In genomic region chr7:46751927-46752723, GRCh38 we compare ENCODE assay signal across 8 cellular contexts.
DNase-seq lines count a peak whose midpoint lies in the region; ATAC-seq and TF ChIP-seq lines count a peak whose summit lies in the region.
"Not testable (repeated sequence)": the region's sequence is repeated elsewhere in the genome, so short reads cannot be mapped to it uniquely, and the experiment has no call there.

No MANE protein-coding gene starts in this region.

- TF ChIP-seq CTCF in AG04449 (IDR thresholded peaks at IDR 0.05; ENCODE audit: insufficient read depth, low read length, missing control alignments); GM12865 (IDR thresholded peaks at IDR 0.05; ENCODE audit: insufficient read depth, low read depth, low read length, missing control alignments); foreskin keratinocyte (conservative IDR thresholded peaks at IDR 0.05): not testable (repeated sequence)

- H3K4me1 ChIP-seq in foreskin keratinocyte = peaks cover 21% of the 10 kb centered on the region

- not testable (repeated sequence) for H3K27me3 ChIP-seq in foreskin keratinocyte

- peak overlapping the region; percentile 82 for H3K27ac ChIP-seq in foreskin keratinocyte

- not testable (repeated sequence) for H3K4me3 ChIP-seq in AG04449 (ENCODE audit: low read depth, low read length); GM12865 (ENCODE audit: low read depth, low read length); skeletal muscle cell (ENCODE audit: low read depth, low read length)

- ATAC-seq in foreskin keratinocyte = peak; percentile 80

- POLR2A ChIA-PET in AG04449 (lab: Yijun Ruan, JAX) = not testable (repeated sequence)

- DNase-seq in AG04449 (ENCODE audit: low read depth, low spot score) (peak; percentile 52), GM12865 (ENCODE audit: low read depth) (peak; percentile 13), M059J (ENCODE audit: low read depth) (peak; percentile 78), amniotic epithelial cell (ENCODE audit: low read depth) (peak; percentile 84), dermis blood vessel endothelial cell (peak; percentile 55), foreskin keratinocyte (peak; percentile 60 to 83), kidney glomerular epithelial cell (lab: John Stamatoyannopoulos, UW) (peak; percentile 7), skeletal muscle cell (ENCODE audit: low read depth) (peak; percentile 84)

- CTCF ChIA-PET in AG04449 (lab: Yijun Ruan, JAX) = interaction anchor here (1.6 kb wide), 1 partner anchor 12 kb away, joined by 3 read pairs; no protein-coding TSS in a partner anchor

Comparison
In these comparisons a context has a peak if more than half of its experiments do, and no peak if none do; other contexts are left out.
1. DNase-seq: peak in every context shown above with its lines; median percentile 84 in amniotic epithelial cell; 84 in skeletal muscle cell; 78 in M059J; 72 in foreskin keratinocyte; 55 in dermis blood vessel endothelial cell; 52 in AG04449; 13 in GM12865; 7 in kidney glomerular epithelial cell.